In the genomic region with DNA sequence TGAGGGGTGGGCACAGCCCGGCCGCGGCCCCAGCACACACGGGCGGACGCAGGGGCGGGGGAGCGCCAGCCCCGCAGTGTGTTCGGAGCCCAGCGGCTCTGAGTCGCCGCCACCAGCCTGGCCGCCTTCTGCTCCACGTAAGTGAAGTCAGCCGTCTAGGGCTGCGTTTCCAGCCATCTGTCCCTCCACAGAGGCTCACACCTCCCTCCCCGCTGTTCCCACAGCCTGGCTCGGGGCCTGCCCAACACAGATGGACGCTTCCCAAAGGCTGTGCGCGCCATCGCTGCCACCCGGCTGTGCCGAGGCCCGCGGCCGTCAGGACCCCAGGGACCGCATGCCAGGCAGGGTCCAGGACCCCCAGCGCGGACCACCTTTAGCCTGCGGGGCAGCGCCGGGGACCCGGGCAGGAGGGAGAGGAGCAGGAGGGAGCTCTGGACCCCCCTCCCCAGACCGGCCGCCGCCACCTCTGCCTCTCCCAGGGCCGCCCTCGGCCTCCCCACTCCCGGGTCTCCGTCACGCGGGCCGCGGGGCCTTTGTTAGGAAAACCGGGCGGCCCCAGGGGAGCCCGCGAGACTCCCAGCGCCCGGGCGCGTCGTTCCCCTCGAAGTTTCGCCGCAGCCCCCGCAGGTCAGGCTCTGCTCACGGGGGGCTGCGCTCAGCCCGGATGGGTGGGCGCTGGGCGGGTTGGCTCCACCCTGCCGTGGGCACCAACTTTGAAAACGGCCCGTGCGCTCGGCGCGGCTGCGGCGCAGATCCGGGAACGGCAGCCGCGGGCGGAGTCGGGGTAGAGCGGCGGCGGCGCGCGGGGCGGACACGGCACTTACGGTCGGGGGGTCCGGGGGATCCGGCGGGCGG, we compare ENCODE assay signal across 8 cellular contexts. TPM values are rescaled to one million over a fixed set of nuclear protein-coding genes. Genes with fewer than 3 reads are reported as not detected.
DNase-seq lines count a peak whose midpoint lies in the region; ATAC-seq and TF ChIP-seq lines count a peak whose summit lies in the region.

No MANE protein-coding gene starts in this region.

- TF ChIP-seq CTCF in spleen (IDR thresholded peaks at IDR 0.05 in 8 of 11, conservative IDR thresholded peaks at IDR 0.05 in 3 of 11) (no peak), nephron progenitor cell (IDR thresholded peaks at IDR 0.05) (no peak)

- H3K36me3 ChIP-seq in NT2/D1 (ENCODE audit: insufficient read depth, insufficient read length, low read length) (no peaks in the 10 kb centered on the region), iPS DF 6.9 (ENCODE audit: control insufficient read depth, insufficient read depth, low read length) (peaks cover 2% of the 10 kb centered on the region; the same call in 1 of the 2 replicates), spleen (peaks cover 0 to 13% (median 0%) of the 10 kb centered on the region in 6 donors)
- H3K36me3 ChIP-seq in CD4-positive, alpha-beta memory T cell (ENCODE audit: insufficient read depth, low read length) = no peaks in the 10 kb centered on the region

- POLR2A ChIA-PET in CD4-positive, alpha-beta memory T cell (lab: Charles Lee; ENCODE audit: partially characterized antibody) = interaction anchor here (1.0 kb wide), 2 partner anchors 175 to 277 kb away, joined by 3 to 4 read pairs; partner anchors contain the start of gene ZNF778

- H3K27me3 ChIP-seq in NT2/D1 (ENCODE audit: insufficient read depth, insufficient read length) = peaks cover 30% of the 10 kb centered on the region
- H3K27me3 ChIP-seq in iPS DF 6.9 (ENCODE audit: control insufficient read depth, insufficient read depth, low read length) = peaks cover 15% of the 10 kb centered on the region; the same call in 1 of the 2 replicates
- H3K27me3 ChIP-seq in spleen (replicated peaks in 1 of 7) = peaks cover 0 to 61% (median 4%) of the 10 kb centered on the region in 7 donors
- H3K27me3 ChIP-seq in CD4-positive, alpha-beta memory T cell (ENCODE audit: insufficient read depth, low read length) = peaks cover 17% of the 10 kb centered on the region

- no peaks in the 10 kb centered on the region for H3K36me3 Mint-ChIP-seq in nephron progenitor cell (ENCODE audit: low read depth)
- H3K36me3 Mint-ChIP-seq in CD4-positive, alpha-beta memory T cell = no peaks in the 10 kb centered on the region

- no peak for TF ChIP-seq POLR2A in spleen (IDR thresholded peaks at IDR 0.05)

- H3K4me3 ChIP-seq in NT2/D1 (ENCODE audit: insufficient read length, low read depth) (peak overlapping the region; percentile 58), iPS DF 6.9 (ENCODE audit: low read length) (peak overlapping the region; percentile 30; the same call in 1 of the 2 replicates), spleen (peak overlapping the region; percentile 54 to 88 (median 67))
- H3K4me3 ChIP-seq in CD4-positive, alpha-beta memory T cell (ENCODE audit: low read length in 2 of 2) = no peak overlapping the region

- H3K27ac ChIP-seq in iPS DF 6.9 (ENCODE audit: low read length) (no peak overlapping the region), spleen (peak overlapping the region; percentile 60 to 95 (median 78))
- H3K27ac ChIP-seq in CD4-positive, alpha-beta memory T cell (ENCODE audit: low read depth, low read length) = no peak overlapping the region

- H3K4me3 Mint-ChIP-seq in nephron progenitor cell = no peak overlapping the region
- peak overlapping the region in 2 of 8 donors; percentile 13 to 71 for H3K4me3 Mint-ChIP-seq in CD4-positive, alpha-beta memory T cell

- intact Hi-C loops in spleen (cut with DNase I; ENCODE audit: low total_unique reads) = loop anchor here (10.0 kb wide), 2 partner anchors 224 to 274 kb away; partner anchors contain the start of gene ZNF778
- intact Hi-C loops in CD4-positive, alpha-beta memory T cell (cut with micrococcal nuclease) = loop anchor here (1.0 kb wide), 1 partner anchor 227 kb away; no protein-coding TSS in a partner anchor

- CTCF ChIA-PET in CD4-positive, alpha-beta memory T cell (lab: Charles Lee; ENCODE audit: partially characterized antibody) = no interaction called here

- H3K27ac Mint-ChIP-seq in nephron progenitor cell = no peak overlapping the region
- no peak overlapping the region for H3K27ac Mint-ChIP-seq in CD4-positive, alpha-beta memory T cell

- no peaks in the 10 kb centered on the region for H3K9me3 ChIP-seq in NT2/D1 (ENCODE audit: insufficient read depth, low read length)
- no peaks in the 10 kb centered on the region for H3K9me3 ChIP-seq in iPS DF 6.9 (ENCODE audit: control insufficient read depth, insufficient read depth, low read length)
- H3K9me3 ChIP-seq in spleen = no peaks in the 10 kb centered on the region
- no peaks in the 10 kb centered on the region for H3K9me3 ChIP-seq in CD4-positive, alpha-beta memory T cell (ENCODE audit: control insufficient read depth in 1 of 2, low read length in 2 of 2)

- H3K4me1 ChIP-seq in NT2/D1 (ENCODE audit: insufficient read depth, insufficient read length) = peaks cover 18% of the 10 kb centered on the region
- no peaks in the 10 kb centered on the region; the same call in 1 of the 2 replicates for H3K4me1 ChIP-seq in iPS DF 6.9 (ENCODE audit: control insufficient read depth, insufficient read depth, low read length)
- peaks cover 43 to 94% (median 74%) of the 10 kb centered on the region in 6 donors for H3K4me1 ChIP-seq in spleen
- peaks cover 13% of the 10 kb centered on the region for H3K4me1 ChIP-seq in CD4-positive, alpha-beta memory T cell (ENCODE audit: insufficient read depth, low read length)

- H3K4me1 Mint-ChIP-seq in nephron progenitor cell = peaks cover 7% of the 10 kb centered on the region
- H3K4me1 Mint-ChIP-seq in CD4-positive, alpha-beta memory T cell = peaks cover 0 to 14% (median 9%) of the 10 kb centered on the region in 4 donors

- DNase-seq in NT2/D1 (ENCODE audit: low read depth, low spot score) (no peak), iPS DF 6.9 (ENCODE audit: low read depth, low spot score) (no peak), spleen (peak; percentile 87), H4 (ENCODE audit: low spot score) (no peak), nephron progenitor cell (no peak)
- DNase-seq in CD4-positive, alpha-beta memory T cell = no peak

- no CpG with 5 or more reads among the region's 93 CpGs for WGBS in iPS DF 6.9 (ENCODE audit: insufficient coverage, insufficient read length)
- WGBS in spleen, 5 donors = 2 to 4% (median 2%) methylated on average over 23 to 93 of the region's 93 CpGs

- H3K9ac ChIP-seq in NT2/D1 (ENCODE audit: insufficient read length, low read depth) = peak overlapping the region; percentile 78

- ATAC-seq in GM19023 (IDR thresholded peaks at IDR 0.05; ENCODE audit: unreplicated experiment) (peak; percentile 5), GM19351 (IDR thresholded peaks at IDR 0.05; ENCODE audit: unreplicated experiment) (no peak)

- peaks cover 76% of the 10 kb centered on the region for H3K27me3 Mint-ChIP-seq in nephron progenitor cell (ENCODE audit: low read depth, poor library complexity)
- peaks cover 23 to 37% of the 10 kb centered on the region in 2 donors for H3K27me3 Mint-ChIP-seq in CD4-positive, alpha-beta memory T cell

- H3K9me3 Mint-ChIP-seq in nephron progenitor cell = no peaks in the 10 kb centered on the region
- H3K9me3 Mint-ChIP-seq in CD4-positive, alpha-beta memory T cell = no peaks in the 10 kb centered on the region

RNA-seq across cellular contexts. Expression of gene CBFA2T3, which starts 36.6 kb away (rescaled TPM):
- 10 to 100 TPM; 10.5 to 59.8 (median 56.3) TPM for total RNA-seq in spleen
- polyA plus RNA-seq in spleen = 10 to 100 TPM in 2 of 3 donors, 1 to 10 TPM in 1; 8.4 to 25.1 (median 14.3) TPM
- total RNA-seq in H4 (2014; rRNA removed; shearing (Covaris generic)) = not detected in 2 replicates
- total RNA-seq in CD4-positive, alpha-beta memory T cell = under 1 TPM in 1 of 2 experiments, not detected in 1; 0.11 TPM
- polyA plus RNA-seq in CD4-positive, alpha-beta memory T cell = under 1 TPM in 1 of 2 donors, not detected in 1; 0.14 TPM

Comparison
In these comparisons a context has a peak if more than half of its experiments do, and no peak if none do; other contexts are left out.
1. H3K4me3 ChIP-seq: peak in NT2/D1 (single experiment), iPS DF 6.9 (single experiment) and spleen (8 of 8); none in CD4-positive, alpha-beta memory T cell (0 of 2).
2. H3K27ac ChIP-seq: peak in spleen (8 of 8); none in iPS DF 6.9 (single experiment) and CD4-positive, alpha-beta memory T cell (single experiment).
3. RNA of gene CBFA2T3, which starts 36.6 kb away (total RNA-seq): 10.5 to 59.8 TPM in spleen; 0.11 TPM in CD4-positive, alpha-beta memory T cell and not detected in H4; every median in the first group is over 10 times any median in the second.